Comparison of ENCODE assay signal across 8 cellular contexts in the genomic region with DNA sequence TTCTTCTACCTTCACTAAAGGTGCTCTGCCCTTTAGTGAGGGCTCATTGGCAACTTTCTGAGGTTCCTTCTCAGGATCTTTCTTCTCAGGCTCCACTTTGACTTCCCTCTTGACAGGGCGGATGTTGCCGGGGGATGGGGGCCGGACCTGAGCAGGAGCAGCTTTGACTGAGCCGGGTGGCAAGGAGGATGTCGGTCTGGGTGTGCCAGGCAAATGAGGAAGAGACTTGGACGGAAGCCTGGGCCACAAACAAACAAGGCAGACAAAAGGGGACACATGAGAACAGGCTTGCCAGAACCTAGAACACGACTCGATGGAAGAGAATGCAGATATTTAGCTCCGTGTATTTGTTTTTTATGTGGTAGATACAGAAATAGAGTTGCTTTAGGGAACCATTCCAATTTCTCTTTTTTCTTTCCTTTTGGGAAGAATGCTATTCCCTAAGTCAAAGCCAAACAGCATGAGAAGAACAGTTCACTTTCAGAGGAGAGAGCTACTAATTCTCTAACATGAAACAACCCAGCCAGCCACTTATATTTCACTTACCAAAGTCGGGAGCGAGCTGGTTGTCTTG.
DNase-seq lines count a peak whose midpoint lies in the region; ATAC-seq and TF ChIP-seq lines count a peak whose summit lies in the region.
"Had no signal": no experiment of that assay in that cellular context is flagged by ENCODE, and none has a peak within 500 bp of the region (broad histone marks: within the 10 kb centered on the region; RNA-seq: fewer than 3 reads in every experiment).

No MANE protein-coding gene starts in this region.

- H3K9me3 Mint-ChIP-seq in T-helper 1 cell treated with Interleukin-12 subunit alpha and Interleukin-12 subunit beta and Interleukin-4 antibody, amounts not matched to agents 30 μg/mL and 1 μg/mL, for 36 hours, result no peaks in the 10 kb centered on the region
- no peaks in the 10 kb centered on the region for H3K9me3 Mint-ChIP-seq in stimulated activated effector memory CD8-positive, alpha-beta T cell treated with anti-CD3 and anti-CD28 coated beads, Interleukin-12 subunit alpha, Interleukin-12 subunit beta, amount 100 ng/mL, for 72 hours
- H3K9me3 Mint-ChIP-seq in endothelial cell (ENCODE audit: unreplicated experiment) (no peaks in the 10 kb centered on the region), Caco-2 (ENCODE audit: unreplicated experiment) (no peaks in the 10 kb centered on the region)
- H3K9me3 Mint-ChIP-seq: immature natural killer cell had no signal

- intact Hi-C loops in Right ventricle myocardium inferior (cut with DNase I), result no loop called here
- intact Hi-C loops in Caco-2 (cut with micrococcal nuclease; ENCODE audit: unreplicated experiment), result no loop called here

- H3K4me3 Mint-ChIP-seq in T-helper 1 cell treated with Interleukin-12 subunit alpha and Interleukin-12 subunit beta and Interleukin-4 antibody, amounts not matched to agents 30 μg/mL and 1 μg/mL, for 36 hours, result peak overlapping the region; percentile 15
- H3K4me3 Mint-ChIP-seq in stimulated activated effector memory CD8-positive, alpha-beta T cell treated with anti-CD3 and anti-CD28 coated beads, Interleukin-12 subunit alpha, Interleukin-12 subunit beta, amount 100 ng/mL, for 72 hours, result no peak overlapping the region
- H3K4me3 Mint-ChIP-seq in endothelial cell (ENCODE audit: unreplicated experiment), result no peak overlapping the region
- H3K4me3 Mint-ChIP-seq in Caco-2 (ENCODE audit: unreplicated experiment), result no peak overlapping the region

- H3K27me3 ChIP-seq in HL-60 (ENCODE audit: insufficient read depth, poor library complexity, severe bottlenecking), result no peaks in the 10 kb centered on the region
- H3K27me3 ChIP-seq in Caco-2 (replicated peaks; ENCODE audit: control insufficient read depth, insufficient read depth, low read length), result no peaks in the 10 kb centered on the region

- POLR2A ChIA-PET in Caco-2 (lab: Charles Lee), result no interaction called here

- DNase-seq in HL-60 (ENCODE audit: low read depth in 1 of 2, low spot score in 1 of 2) (peak; percentile 51 to 94), Right ventricle myocardium inferior (ENCODE audit: missing footprints) (peak; percentile 88), endothelial cell (ENCODE audit: low spot score) (no peak), Caco-2 (no peak)
- DNase-seq in stimulated activated effector memory CD8-positive, alpha-beta T cell treated with anti-CD3 and anti-CD28 coated beads, Interleukin-12 subunit alpha, Interleukin-12 subunit beta, amount 100 ng/mL, for 72 hours (ENCODE audit: low spot score in 2 of 2), result no peak

- CTCF ChIA-PET in Caco-2 (lab: Charles Lee), result no interaction called here

- H3K27ac Mint-ChIP-seq in T-helper 1 cell treated with Interleukin-12 subunit alpha and Interleukin-12 subunit beta and Interleukin-4 antibody, amounts not matched to agents 30 μg/mL and 1 μg/mL, for 36 hours, result no peak overlapping the region
- H3K27ac Mint-ChIP-seq in stimulated activated effector memory CD8-positive, alpha-beta T cell treated with anti-CD3 and anti-CD28 coated beads, Interleukin-12 subunit alpha, Interleukin-12 subunit beta, amount 100 ng/mL, for 72 hours, result no peak overlapping the region
- H3K27ac Mint-ChIP-seq in endothelial cell (ENCODE audit: unreplicated experiment) (no peak overlapping the region), Caco-2 (ENCODE audit: unreplicated experiment) (no peak overlapping the region)

- peaks cover 5% of the 10 kb centered on the region for H3K27me3 Mint-ChIP-seq in T-helper 1 cell treated with Interleukin-12 subunit alpha and Interleukin-12 subunit beta and Interleukin-4 antibody, amounts not matched to agents 30 μg/mL and 1 μg/mL, for 36 hours (ENCODE audit: low read depth)
- H3K27me3 Mint-ChIP-seq in endothelial cell (ENCODE audit: unreplicated experiment) (no peaks in the 10 kb centered on the region), Caco-2 (ENCODE audit: insufficient read depth, unreplicated experiment) (no peaks in the 10 kb centered on the region)

- peak overlapping the region; percentile 29; the same call in 1 of the 2 replicates for H3K27ac ChIP-seq in HL-60 (replicated peaks)

- no peaks in the 10 kb centered on the region for H3K4me1 ChIP-seq in Caco-2

- peaks cover 3% of the 10 kb centered on the region for H3K36me3 ChIP-seq in Caco-2 (ENCODE audit: control insufficient read depth, insufficient read depth, low read length)

- TF ChIP-seq CTCF in HL-60 (IDR thresholded peaks at IDR 0.05; ENCODE audit: insufficient read depth, low read length) (no peak), endothelial cell (IDR thresholded peaks at IDR 0.05; ENCODE audit: unreplicated experiment) (no peak), Caco-2 (IDR thresholded peaks at IDR 0.05; ENCODE audit: insufficient read depth in 1 of 2, low read depth in 1 of 2, low read length in 1 of 2, severe bottlenecking in 1 of 2, unreplicated experiment in 1 of 2) (no peak)

- H3K36me3 Mint-ChIP-seq in T-helper 1 cell treated with Interleukin-12 subunit alpha and Interleukin-12 subunit beta and Interleukin-4 antibody, amounts not matched to agents 30 μg/mL and 1 μg/mL, for 36 hours (ENCODE audit: low read depth), result no peaks in the 10 kb centered on the region
- H3K36me3 Mint-ChIP-seq in stimulated activated effector memory CD8-positive, alpha-beta T cell treated with anti-CD3 and anti-CD28 coated beads, Interleukin-12 subunit alpha, Interleukin-12 subunit beta, amount 100 ng/mL, for 72 hours, result no peaks in the 10 kb centered on the region
- H3K36me3 Mint-ChIP-seq in endothelial cell (ENCODE audit: low read depth, unreplicated experiment) (no peaks in the 10 kb centered on the region), Caco-2 (ENCODE audit: insufficient read depth, unreplicated experiment) (peaks cover 40% of the 10 kb centered on the region)
- H3K36me3 Mint-ChIP-seq: immature natural killer cell had no signal

- no peaks in the 10 kb centered on the region for H3K9me3 ChIP-seq in Caco-2

- H3K4me1 Mint-ChIP-seq in T-helper 1 cell treated with Interleukin-12 subunit alpha and Interleukin-12 subunit beta and Interleukin-4 antibody, amounts not matched to agents 30 μg/mL and 1 μg/mL, for 36 hours (ENCODE audit: low read depth), result peaks cover 7% of the 10 kb centered on the region
- H3K4me1 Mint-ChIP-seq in stimulated activated effector memory CD8-positive, alpha-beta T cell treated with anti-CD3 and anti-CD28 coated beads, Interleukin-12 subunit alpha, Interleukin-12 subunit beta, amount 100 ng/mL, for 72 hours, result peaks cover 8% of the 10 kb centered on the region
- H3K4me1 Mint-ChIP-seq in endothelial cell (ENCODE audit: unreplicated experiment) (peaks cover 7% of the 10 kb centered on the region), Caco-2 (ENCODE audit: low read depth, unreplicated experiment) (no peaks in the 10 kb centered on the region)

- ATAC-seq in Right ventricle myocardium inferior (peak; percentile 42), HG02759 (IDR thresholded peaks at IDR 0.05; ENCODE audit: unreplicated experiment) (no peak)
- peak; percentile 28 for ATAC-seq in stimulated activated effector memory CD8-positive, alpha-beta T cell treated with anti-CD3 and anti-CD28 coated beads, Interleukin-12 subunit alpha, Interleukin-12 subunit beta, amount 100 ng/mL, for 72 hours

- BruUV-seq in Caco-2 (replicated peaks; lab: Mats Ljungman, UMichigan), result no TSS peak

- H3K4me3 ChIP-seq in HL-60 (replicated peaks; ENCODE audit: insufficient read depth, low read length), result no peak overlapping the region
- H3K4me3 ChIP-seq in Caco-2 (ENCODE audit: low read depth, low read length), result no peak overlapping the region

Comparison
In these comparisons a context has a peak if more than half of its experiments do, and no peak if none do; other contexts are left out.
1. DNase-seq: peak in HL-60 (2 of 2) and Right ventricle myocardium inferior (single experiment); none in stimulated activated effector memory CD8-positive, alpha-beta T cell treated with anti-CD3 and anti-CD28 coated beads, Interleukin-12 subunit alpha, Interleukin-12 subunit beta, amount 100 ng/mL, for 72 hours (0 of 2), endothelial cell (single experiment) and Caco-2 (0 of 2).